In the genomic region with DNA sequence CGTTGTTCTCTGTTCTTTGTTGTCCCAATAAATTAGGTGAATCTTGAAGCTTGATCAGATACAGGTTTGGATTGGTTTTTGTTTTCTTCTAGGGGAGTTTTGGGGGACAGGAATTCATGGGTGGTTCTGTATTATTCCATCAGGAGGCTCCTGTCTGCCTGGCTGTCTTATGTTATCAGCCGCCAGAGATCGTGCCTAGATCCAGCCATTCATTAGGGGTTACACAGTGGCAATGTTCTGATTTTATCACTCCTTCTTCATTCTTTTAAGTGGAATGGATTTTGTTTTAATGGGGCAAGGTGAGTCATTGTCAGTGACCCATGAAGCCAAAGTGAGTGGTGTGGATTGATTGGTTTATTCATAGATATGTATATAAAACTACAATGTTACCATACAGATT, we compare ENCODE assay signal across 24 cellular contexts.
"Had no signal": no experiment of that assay in that cellular context is flagged by ENCODE, and none has a peak within 500 bp of the region (broad histone marks: within the 10 kb centered on the region; RNA-seq: fewer than 3 reads in every experiment).

No MANE protein-coding gene starts in this region.

- ATAC-seq: mucosa of descending colon; naive thymus-derived CD4-positive, alpha-beta T cell; natural killer cell treated with Interleukin-12 subunit alpha and Interleukin-12 subunit beta and Interleukin-15 and Interleukin-18, amount 100 ng/mL, for 72 hours; sciatic nerve; stimulated activated naive B cell treated with anti-CD40 and anti-IgM and Interleukin-4, amounts not matched to agents 10 μg/mL and 1 μg/mL and 100 μg/mL, for 72 hours; stimulated activated naive CD8-positive, alpha-beta T cell treated with anti-CD3 and anti-CD28 coated beads, Interleukin-15, Interleukin-2, amounts not matched to agents 100 U/mL and 50 U/mL, for 24 hours had no signal

- H3K27me3 ChIP-seq: hepatocyte, right atrium auricular region, tibial nerve, uterus had no signal

- H3K9me3 ChIP-seq: left ventricle myocardium inferior, mucosa of descending colon, right atrium auricular region, stomach, thoracic aorta, tibial nerve, uterus had no signal

- H3K9ac ChIP-seq: parathyroid adenoma had no signal

- DNase-seq: islet precursor cell; left ventricle myocardium inferior; midbrain; naive thymus-derived CD4-positive, alpha-beta T cell; stimulated activated CD4-positive, alpha-beta T cell treated with anti-CD3 and anti-CD28 coated beads, Interleukin-12 subunit alpha, Interleukin-12 subunit beta, amount 100 ng/mL, for 4 hours; stimulated activated CD4-positive, alpha-beta T cell treated with anti-CD3 and anti-CD28 coated beads, Interleukin-15, amount 100 ng/mL, for 24 hours; stimulated activated CD4-positive, alpha-beta T cell treated with anti-CD3 and anti-CD28 coated beads, Interleukin-2, amount 100 ng/mL, for 24 hours; stimulated activated CD4-positive, alpha-beta T cell treated with anti-CD3 and anti-CD28 coated beads, Interleukin-4, amount 100 ng/mL, for 1 hour; stimulated activated naive B cell treated with anti-CD40 and anti-IgM and Interleukin-4, amounts not matched to agents 10 μg/mL and 1 μg/mL and 100 μg/mL, for 72 hours; stimulated activated naive CD8-positive, alpha-beta T cell treated with anti-CD3 and anti-CD28 coated beads, Interleukin-15, Interleukin-2, amounts not matched to agents 100 U/mL and 50 U/mL, for 24 hours; stomach; uterus had no signal

- H3K4me1 Mint-ChIP-seq: naive thymus-derived CD4-positive, alpha-beta T cell; stimulated activated naive B cell treated with anti-CD40 and anti-IgM and Interleukin-4, amounts not matched to agents 10 μg/mL and 1 μg/mL and 100 μg/mL, for 72 hours had no signal

- H3K27me3 Mint-ChIP-seq: natural killer cell treated with Interleukin-12 subunit alpha and Interleukin-12 subunit beta and Interleukin-15 and Interleukin-18, amount 100 ng/mL, for 72 hours; progenitor cell of endocrine pancreas; stimulated activated naive B cell treated with anti-CD40 and anti-IgM and Interleukin-4, amounts not matched to agents 10 μg/mL and 1 μg/mL and 100 μg/mL, for 72 hours had no signal

- H3K4me1 ChIP-seq: left ventricle myocardium inferior, parathyroid adenoma, right atrium auricular region, stomach, tibial nerve, uterus had no signal

- H3K79me2 ChIP-seq: hepatocyte, parathyroid adenoma had no signal

- H3K4me2 ChIP-seq: hepatocyte had no signal

- H3K36me3 Mint-ChIP-seq: naive thymus-derived CD4-positive, alpha-beta T cell; natural killer cell treated with Interleukin-12 subunit alpha and Interleukin-12 subunit beta and Interleukin-15 and Interleukin-18, amount 100 ng/mL, for 72 hours; stimulated activated naive B cell treated with anti-CD40 and anti-IgM and Interleukin-4, amounts not matched to agents 10 μg/mL and 1 μg/mL and 100 μg/mL, for 72 hours; type B pancreatic cell had no signal

- H3K4me3 ChIP-seq: hepatocyte, left ventricle myocardium inferior, lung, mucosa of descending colon, right atrium auricular region, skin epidermis, stomach, thoracic aorta, tibial nerve, uterus had no signal

- H3K36me3 ChIP-seq: left ventricle myocardium inferior, right atrium auricular region, stomach, thoracic aorta, tibial nerve, uterus had no signal

- H3K4me3 Mint-ChIP-seq: naive thymus-derived CD4-positive, alpha-beta T cell; natural killer cell treated with Interleukin-12 subunit alpha and Interleukin-12 subunit beta and Interleukin-15 and Interleukin-18, amount 100 ng/mL, for 72 hours; stimulated activated naive B cell treated with anti-CD40 and anti-IgM and Interleukin-4, amounts not matched to agents 10 μg/mL and 1 μg/mL and 100 μg/mL, for 72 hours; type B pancreatic cell had no signal

- H3K27ac ChIP-seq: hepatocyte, left ventricle myocardium inferior, parathyroid adenoma, right atrium auricular region, skin epidermis, stomach, thoracic aorta, tibial nerve, uterus had no signal

- H3K27ac Mint-ChIP-seq: naive thymus-derived CD4-positive, alpha-beta T cell; natural killer cell treated with Interleukin-12 subunit alpha and Interleukin-12 subunit beta and Interleukin-15 and Interleukin-18, amount 100 ng/mL, for 72 hours; progenitor cell of endocrine pancreas; stimulated activated naive B cell treated with anti-CD40 and anti-IgM and Interleukin-4, amounts not matched to agents 10 μg/mL and 1 μg/mL and 100 μg/mL, for 72 hours; type B pancreatic cell had no signal

- H3K9me3 Mint-ChIP-seq: naive thymus-derived CD4-positive, alpha-beta T cell; natural killer cell treated with Interleukin-12 subunit alpha and Interleukin-12 subunit beta and Interleukin-15 and Interleukin-18, amount 100 ng/mL, for 72 hours; type B pancreatic cell had no signal
